34 cellular contexts compared by ENCODE assay signal in genomic region chr5:179309383-179309670, GRCh38. TPM values are rescaled to one million over a fixed set of nuclear protein-coding genes. Genes with fewer than 3 reads are reported as not detected.
"Had no signal": no experiment of that assay in that cellular context is flagged by ENCODE, and none has a peak within 500 bp of the region (broad histone marks: within the 10 kb centered on the region; RNA-seq: fewer than 3 reads in every experiment).

No MANE protein-coding gene starts in this region.

- H3K4me3 ChIP-seq: adrenal gland, body of pancreas, colonic mucosa, esophagus squamous epithelium, gastroesophageal sphincter had no signal

- H3K27ac Mint-ChIP-seq: activated B cell treated with CpG ODN at 0.5 μM for 24 hours; activated CD8-positive, alpha-beta T cell treated with anti-CD3 and anti-CD28 coated beads for 36 hours; activated naive CD4-positive, alpha-beta T cell treated with anti-CD3 and anti-CD28 coated beads for 36 hours; activated naive CD4-positive, alpha-beta T cell treated with anti-CD3 and anti-CD28 coated beads, Interleukin-2, amount 50 U/mL, for 24 hours; activated naive CD8-positive, alpha-beta T cell treated with anti-CD3 and anti-CD28 coated beads for 36 hours; activated naive CD8-positive, alpha-beta T cell treated with anti-CD3 and anti-CD28 coated beads, Interleukin-2, amount 50 U/mL, for 24 hours; activated T-helper 1 cell treated with anti-CD3 and anti-CD28 coated beads, Interleukin-12 subunit alpha, Interleukin-12 subunit beta, Interleukin-2, Interleukin-4 antibody, amounts not matched to agents 30 ng/mL and 10 ng/mL and 1 ng/mL, durations not matched to agents 14 hours and 24 hours and 36 hours; activated T-helper 2 cell treated with anti-CD3 and anti-CD28 coated beads, Interferon-gamma antibody, Interleukin-2, Interleukin-4, amounts not matched to agents 10 μg/mL and 5 μg/mL and 100 μg/mL, durations not matched to agents 14 hours and 24 hours and 36 hours; T-helper 17 cell; T-helper 2 cell treated with Interferon-gamma antibody and Interleukin-4, amounts not matched to agents 5 μg/mL and 100 μg/mL, for 36 hours had no signal

- H3K4me1 ChIP-seq: adrenal gland, body of pancreas, colonic mucosa had no signal

- DNase-seq: activated B cell treated with CpG ODN at 0.5 μM for 24 hours; activated CD4-positive, alpha-beta T cell treated with anti-CD3 and anti-CD28 coated beads for 48 hours; activated CD4-positive, alpha-beta T cell treated with anti-CD3 and anti-CD28 coated beads, Interleukin-2, amount 50 U/mL, for 1 hour; activated CD4-positive, alpha-beta T cell treated with anti-CD3 and anti-CD28 coated beads, Interleukin-2, amount 50 U/mL, for 48 hours; activated CD8-positive, alpha-beta memory T cell treated with anti-CD3 and anti-CD28 coated beads for 24 hours; activated CD8-positive, alpha-beta T cell treated with anti-CD3 and anti-CD28 coated beads for 36 hours; activated effector memory CD4-positive, alpha-beta T cell treated with anti-CD3 and anti-CD28 coated beads, Interleukin-2, amount 50 U/mL, for 16 hours; activated naive CD4-positive, alpha-beta T cell treated with anti-CD3 and anti-CD28 coated beads for 36 hours; activated naive CD8-positive, alpha-beta T cell treated with anti-CD3 and anti-CD28 coated beads for 36 hours; activated naive CD8-positive, alpha-beta T cell treated with anti-CD3 and anti-CD28 coated beads, Interleukin-2, amount 50 U/mL, for 24 hours; activated T-cell treated with anti-CD3 and anti-CD28 coated beads, Interleukin-2, amount 50 U/mL, for 1 hour; activated T-cell treated with anti-CD3 and anti-CD28 coated beads, Interleukin-2, amount 50 U/mL, for 48 hours; amygdala; central memory CD4-positive, alpha-beta T cell; cerebellar nuclear complex; colonic mucosa; effector CD8-positive, alpha-beta T cell; esophagus squamous epithelium; foreskin melanocyte; T-helper 1 cell; T-helper 17 cell; T1000; WERI-Rb-1 had no signal

- H3K36me3 Mint-ChIP-seq: activated naive CD8-positive, alpha-beta T cell treated with anti-CD3 and anti-CD28 coated beads for 36 hours had no signal

- H3K27me3 ChIP-seq: adrenal gland, body of pancreas, colonic mucosa, esophagus squamous epithelium, gastroesophageal sphincter had no signal

- H3K27me3 Mint-ChIP-seq: activated CD8-positive, alpha-beta T cell treated with anti-CD3 and anti-CD28 coated beads for 36 hours; activated naive CD4-positive, alpha-beta T cell treated with anti-CD3 and anti-CD28 coated beads, Interleukin-2, amount 50 U/mL, for 24 hours; activated naive CD8-positive, alpha-beta T cell treated with anti-CD3 and anti-CD28 coated beads for 36 hours; activated naive CD8-positive, alpha-beta T cell treated with anti-CD3 and anti-CD28 coated beads, Interleukin-2, amount 50 U/mL, for 24 hours had no signal

- H3K4me1 Mint-ChIP-seq: activated B cell treated with CpG ODN at 0.5 μM for 24 hours; activated naive CD4-positive, alpha-beta T cell treated with anti-CD3 and anti-CD28 coated beads, Interleukin-2, amount 50 U/mL, for 24 hours; activated naive CD8-positive, alpha-beta T cell treated with anti-CD3 and anti-CD28 coated beads for 36 hours; activated naive CD8-positive, alpha-beta T cell treated with anti-CD3 and anti-CD28 coated beads, Interleukin-2, amount 50 U/mL, for 24 hours; T-helper 17 cell had no signal

- H3K9me3 ChIP-seq: colonic mucosa had no signal

- H3K27ac ChIP-seq: adrenal gland, body of pancreas, colonic mucosa, epithelial cell of prostate, esophagus squamous epithelium, gastroesophageal sphincter, WERI-Rb-1 had no signal

- H3K4me3 Mint-ChIP-seq: activated B cell treated with CpG ODN at 0.5 μM for 24 hours; activated CD8-positive, alpha-beta T cell treated with anti-CD3 and anti-CD28 coated beads for 36 hours; activated naive CD4-positive, alpha-beta T cell treated with anti-CD3 and anti-CD28 coated beads for 36 hours; activated naive CD4-positive, alpha-beta T cell treated with anti-CD3 and anti-CD28 coated beads, Interleukin-2, amount 50 U/mL, for 24 hours; activated naive CD8-positive, alpha-beta T cell treated with anti-CD3 and anti-CD28 coated beads for 36 hours; activated naive CD8-positive, alpha-beta T cell treated with anti-CD3 and anti-CD28 coated beads, Interleukin-2, amount 50 U/mL, for 24 hours; activated T-helper 1 cell treated with anti-CD3 and anti-CD28 coated beads, Interleukin-12 subunit alpha, Interleukin-12 subunit beta, Interleukin-2, Interleukin-4 antibody, amounts not matched to agents 30 ng/mL and 10 ng/mL and 1 ng/mL, durations not matched to agents 14 hours and 24 hours and 36 hours; T-helper 17 cell; T-helper 2 cell treated with Interferon-gamma antibody and Interleukin-4, amounts not matched to agents 5 μg/mL and 100 μg/mL, for 36 hours had no signal

- ATAC-seq: activated CD4-positive, CD25-positive, alpha-beta regulatory T cell treated with anti-CD3 and anti-CD28 coated beads, Interleukin-2, amount 50 U/mL, for 24 hours; activated CD8-positive, alpha-beta T cell treated with anti-CD3 and anti-CD28 coated beads for 36 hours; activated naive CD8-positive, alpha-beta T cell treated with anti-CD3 and anti-CD28 coated beads, Interleukin-2, amount 50 U/mL, for 24 hours; body of pancreas; gastroesophageal sphincter; T-helper 17 cell had no signal

- H3K36me3 ChIP-seq: adrenal gland, colonic mucosa, esophagus squamous epithelium, gastroesophageal sphincter, WERI-Rb-1 had no signal

RNA-seq across cellular contexts. Expression of gene ADAMTS2, which starts 35.9 kb away (rescaled TPM):
- total RNA-seq: activated B cell treated with CpG ODN at 0.5 μM for 24 hours; activated CD8-positive, alpha-beta T cell treated with anti-CD3 and anti-CD28 coated beads for 36 hours; activated naive CD4-positive, alpha-beta T cell treated with anti-CD3 and anti-CD28 coated beads for 36 hours; activated naive CD8-positive, alpha-beta T cell treated with anti-CD3 and anti-CD28 coated beads for 36 hours; activated T-helper 1 cell treated with anti-CD3 and anti-CD28 coated beads, Interleukin-12 subunit alpha, Interleukin-12 subunit beta, Interleukin-2, Interleukin-4 antibody, amounts not matched to agents 30 ng/mL and 10 ng/mL and 1 ng/mL, durations not matched to agents 14 hours and 24 hours and 36 hours; activated T-helper 2 cell treated with anti-CD3 and anti-CD28 coated beads, Interferon-gamma antibody, Interleukin-2, Interleukin-4, amounts not matched to agents 10 μg/mL and 5 μg/mL and 100 μg/mL, durations not matched to agents 14 hours and 24 hours and 36 hours; dermis microvascular lymphatic vessel endothelial cell; endothelial cell of umbilical vein; T-helper 17 cell had no signal
